11 cellular contexts compared by ENCODE assay signal in genomic region chrX:137566746-137567473, GRCh38. TPM values are rescaled to one million over a fixed set of nuclear protein-coding genes. Genes with fewer than 3 reads are reported as not detected.
A peak's percentile ranks its signal among the peaks of the same experiment; 100 is the strongest.
DNase-seq lines count a peak whose midpoint lies in the region; ATAC-seq, FAIRE-seq and TF ChIP-seq lines count a peak whose summit lies in the region.
"Had no signal": no experiment of that assay in that cellular context is flagged by ENCODE, and none has a peak within 500 bp of the region (broad histone marks: within the 10 kb centered on the region; RNA-seq: fewer than 3 reads in every experiment).

No MANE protein-coding gene starts in this region.

- H3K9me3 Mint-ChIP-seq in activated naive CD4-positive, alpha-beta T cell treated with anti-CD3 and anti-CD28 coated beads, Interleukin-2, amount 50 U/mL, for 24 hours: no peaks in the 10 kb centered on the region
- H3K9me3 Mint-ChIP-seq in activated naive CD8-positive, alpha-beta T cell treated with anti-CD3 and anti-CD28 coated beads for 36 hours: no peaks in the 10 kb centered on the region

- BruUV-seq in HepG2 (replicated peaks; lab: Mats Ljungman, UMichigan): no TSS peak

- H3K27ac ChIP-seq in lower lobe of right lung: no peak overlapping the region
- H3K27ac ChIP-seq in tibial artery: no peak overlapping the region
- no peak overlapping the region for H3K27ac ChIP-seq in HepG2 (ENCODE audit: extremely low read length, insufficient read depth, low read length)

- peak overlapping the region; percentile 74 for H3K4me3 Mint-ChIP-seq in activated naive CD4-positive, alpha-beta T cell treated with anti-CD3 and anti-CD28 coated beads, Interleukin-2, amount 50 U/mL, for 24 hours
- peak overlapping the region; percentile 55 for H3K4me3 Mint-ChIP-seq in activated naive CD8-positive, alpha-beta T cell treated with anti-CD3 and anti-CD28 coated beads for 36 hours

- H3K4me1 ChIP-seq in lower lobe of right lung: peaks cover 9% of the 10 kb centered on the region
- H3K4me1 ChIP-seq in tibial artery: peaks cover 0 to 19% (median 11%) of the 10 kb centered on the region in 4 donors
- no peaks in the 10 kb centered on the region for H3K4me1 ChIP-seq in HepG2 (ENCODE audit: insufficient read depth, low read length)

- H4K20me1 ChIP-seq in HepG2 (ENCODE audit: insufficient read depth, low read length): no peaks in the 10 kb centered on the region

- H2AFZ ChIP-seq in HepG2 (ENCODE audit: low read length): no peak overlapping the region

- CTCF ChIA-PET in HepG2 (lab: Yijun Ruan, JAX; ENCODE audit: low intra/inter-chr PET ratio, low total read pairs): no interaction called here

- no peak for TF ChIP-seq RAD21 in HepG2 (CRISPR knock-in tag; IDR thresholded peaks at IDR 0.05)

- peaks cover 38% of the 10 kb centered on the region for H3K27me3 Mint-ChIP-seq in activated naive CD4-positive, alpha-beta T cell treated with anti-CD3 and anti-CD28 coated beads, Interleukin-2, amount 50 U/mL, for 24 hours
- H3K27me3 Mint-ChIP-seq in activated naive CD8-positive, alpha-beta T cell treated with anti-CD3 and anti-CD28 coated beads for 36 hours: peaks cover 87% of the 10 kb centered on the region

- H3K4me3 ChIP-seq in lower lobe of right lung (peak overlapping the region; percentile 25), tibial artery (peak overlapping the region; percentile 59 to 70), HepG2 (replicated peaks in 1 of 3; ENCODE audit: insufficient read depth in 1 of 3, low read depth in 2 of 3, low read length in 3 of 3) (no peak overlapping the region)

- intact Hi-C loops in lower lobe of right lung (cut with DNase I): no loop called here
- intact Hi-C loops in tibial artery (cut with DNase I; ENCODE audit: low total_unique reads): no loop called here
- intact Hi-C loops in HepG2 (cut with micrococcal nuclease; ENCODE audit: unreplicated experiment): no loop called here

- peak overlapping the region; percentile 76 for H3K27ac Mint-ChIP-seq in activated naive CD4-positive, alpha-beta T cell treated with anti-CD3 and anti-CD28 coated beads, Interleukin-2, amount 50 U/mL, for 24 hours
- H3K27ac Mint-ChIP-seq in activated naive CD8-positive, alpha-beta T cell treated with anti-CD3 and anti-CD28 coated beads for 36 hours: no peak overlapping the region
- H3K27ac Mint-ChIP-seq: activated naive CD4-positive, alpha-beta T cell treated with anti-CD3 and anti-CD28 coated beads, Interleukin-2, amount 50 U/mL, for 72 hours had no signal

- TF ChIP-seq CTCF in lower lobe of right lung (IDR thresholded peaks at IDR 0.05) (no peak), tibial artery (IDR thresholded peaks at IDR 0.05) (no peak), HepG2 (CRISPR knock-in tag; IDR thresholded peaks at IDR 0.05) (no peak)

- TF ChIP-seq EP300 in HepG2 (IDR thresholded peaks at IDR 0.05; ENCODE audit: low read depth in 2 of 2, low read length in 2 of 2) (no peak), HepG2 (CRISPR knock-in tag; IDR thresholded peaks at IDR 0.05; ENCODE audit: borderline replicate concordance) (no peak)

- no peak for FAIRE-seq in HepG2 (lab: Jason Lieb, UNC)

- no peak overlapping the region for H3K9ac ChIP-seq in HepG2 (ENCODE audit: insufficient read depth, low read depth, low read length)

- WGBS in HepG2 (ENCODE audit: low lambda C conversion rate): 80% methylated on average over 2 of the region's 72 CpGs

- H3K9me3 ChIP-seq in lower lobe of right lung (no peaks in the 10 kb centered on the region), tibial artery (peaks cover 0 to 3% (median 0%) of the 10 kb centered on the region in 3 donors), HepG2 (ENCODE audit: low read length) (no peaks in the 10 kb centered on the region)

- H3K27me3 ChIP-seq in lower lobe of right lung (ENCODE audit: low read depth) (peaks cover 57% of the 10 kb centered on the region), tibial artery (peaks cover 0 to 65% of the 10 kb centered on the region in 2 donors), HepG2 (ENCODE audit: control insufficient read depth in 1 of 2, insufficient read depth in 2 of 2, low read length in 2 of 2) (no peaks in the 10 kb centered on the region)

- H3K4me2 ChIP-seq in HepG2 (ENCODE audit: low read depth, low read length): no peak overlapping the region

- H3K4me1 Mint-ChIP-seq in activated naive CD4-positive, alpha-beta T cell treated with anti-CD3 and anti-CD28 coated beads, Interleukin-2, amount 50 U/mL, for 24 hours: peaks cover 16% of the 10 kb centered on the region
- H3K4me1 Mint-ChIP-seq in activated naive CD8-positive, alpha-beta T cell treated with anti-CD3 and anti-CD28 coated beads for 36 hours: peaks cover 15% of the 10 kb centered on the region

- ATAC-seq in lower lobe of right lung: peak in 1 of 2 donors; percentile 20
- no peak for ATAC-seq in HepG2
- ATAC-seq in GM19467 (IDR thresholded peaks at IDR 0.05; ENCODE audit: unreplicated experiment): no peak

- POLR2A ChIA-PET in HepG2 (lab: Yijun Ruan, JAX): no interaction called here

- H3K79me2 ChIP-seq in HepG2 (ENCODE audit: insufficient read depth, low read length): no peaks in the 10 kb centered on the region

- TF ChIP-seq POLR2A in HepG2 (IDR thresholded peaks at IDR 0.05; ENCODE audit: insufficient read depth in 1 of 2, low read depth in 2 of 2, low read length in 2 of 2): no peak

- H3K36me3 ChIP-seq in lower lobe of right lung (no peaks in the 10 kb centered on the region), tibial artery (no peaks in the 10 kb centered on the region), HepG2 (replicated peaks in 1 of 2; ENCODE audit: control insufficient read depth in 1 of 2, insufficient read depth in 2 of 2, low read length in 2 of 2) (no peaks in the 10 kb centered on the region)

- no peak for DNase-seq in activated naive CD4-positive, alpha-beta T cell treated with anti-CD3 and anti-CD28 coated beads, Interleukin-2, amount 50 U/mL, for 16 hours
- DNase-seq in activated naive CD8-positive, alpha-beta T cell treated with anti-CD3 and anti-CD28 coated beads for 36 hours: no peak
- DNase-seq in lower lobe of right lung: no peak
- DNase-seq in tibial artery: no peak
- no peak for DNase-seq in SKM-1 (lab: John Stamatoyannopoulos, UW; ENCODE audit: unreplicated experiment)
- DNase-seq in HepG2 (ENCODE audit: low spot score): no peak
- DNase-seq: NCI-H187 treated with DMSO at 0.1 percent for 48 hours, SW 1271 had no signal

- H3K36me3 Mint-ChIP-seq in activated naive CD4-positive, alpha-beta T cell treated with anti-CD3 and anti-CD28 coated beads, Interleukin-2, amount 50 U/mL, for 24 hours: peaks cover 4% of the 10 kb centered on the region
- H3K36me3 Mint-ChIP-seq in activated naive CD8-positive, alpha-beta T cell treated with anti-CD3 and anti-CD28 coated beads for 36 hours: peaks cover 3% of the 10 kb centered on the region

- in situ Hi-C loops in HepG2 (cut with HindIII; ENCODE audit: extremely low pct_ligation_motif_present, low pct_unique_long_range_greater_than_20kb): no loop called here

TF ChIP-seq in HepG2, 621 proteins besides CTCF, POLR2A, EP300 and RAD21 (continues in another document):
- TF ChIP-seq FOXA3 (CRISPR knock-in tag; IDR thresholded peaks at IDR 0.05): no peak
- no peak for TF ChIP-seq AGO2 (optimal IDR thresholded peaks at IDR 0.05; ENCODE audit: low read depth, low read length)
- TF ChIP-seq SP5 (CRISPR knock-in tag; IDR thresholded peaks at IDR 0.05; ENCODE audit: borderline replicate concordance, low read depth): no peak
- no peak for TF ChIP-seq NFRKB (IDR thresholded peaks at IDR 0.05)
- TF ChIP-seq IKZF5 (CRISPR knock-in tag; IDR thresholded peaks at IDR 0.05): no peak
- no peak for TF ChIP-seq ZNF343 (CRISPR knock-in tag; IDR thresholded peaks at IDR 0.05)
- no peak for TF ChIP-seq KMT2A (CRISPR knock-in tag; IDR thresholded peaks at IDR 0.05)
- no peak for TF ChIP-seq ZNF780A (CRISPR knock-in tag; IDR thresholded peaks at IDR 0.05)

RNA-seq across cellular contexts. Expression of gene ZIC3, which starts 1.0 kb away (rescaled TPM):
- not detected for total RNA-seq in activated naive CD8-positive, alpha-beta T cell treated with anti-CD3 and anti-CD28 coated beads for 36 hours
- total RNA-seq in lower lobe of right lung: not detected
- total RNA-seq in HepG2 (2016; rRNA removed; fragmentation: Illumina TruSeq; extraction: Trizol): not detected in 2 replicates
- not detected in 2 replicates for total RNA-seq in HepG2 (2016; cell fraction: cytosol; rRNA removed; fragmentation: Illumina TruSeq; extraction: Trizol; ENCODE audit: low read depth)
- not detected in 2 replicates for total RNA-seq in HepG2 (2016; cell fraction: insoluble cytoplasmic fraction; rRNA removed; fragmentation: Illumina TruSeq; extraction: Trizol)
- total RNA-seq in HepG2 (2016; cell fraction: membrane; rRNA removed; fragmentation: Illumina TruSeq; extraction: Trizol): not detected in 2 replicates
- not detected in 2 replicates for total RNA-seq in HepG2 (2016; cell fraction: nucleus; rRNA removed; fragmentation: Illumina TruSeq; extraction: Trizol)
- not detected in 2 replicates for polyA plus RNA-seq in HepG2 (2011; rRNA removed)
- polyA plus RNA-seq in HepG2 (2011; cell fraction: cytosol; rRNA removed): not detected in 2 replicates
- not detected in 2 replicates for polyA plus RNA-seq in HepG2 (2011; cell fraction: nucleus; rRNA removed)
- not detected in 2 replicates for polyA plus RNA-seq in HepG2 (2012)
- polyA plus RNA-seq in HepG2 (2016; cell fraction: cytosol; fragmentation: Illumina TruSeq; extraction: Trizol; ENCODE audit: low read depth): not detected in 2 replicates
- not detected in 2 replicates for polyA plus RNA-seq in HepG2 (2016; cell fraction: insoluble cytoplasmic fraction; fragmentation: Illumina TruSeq; extraction: Trizol; ENCODE audit: low read depth)
- not detected in 2 replicates for polyA plus RNA-seq in HepG2 (2016; cell fraction: membrane; fragmentation: Illumina TruSeq; extraction: Trizol; ENCODE audit: low read depth)
- not detected in 2 replicates for polyA plus RNA-seq in HepG2 (2016; cell fraction: nucleus; fragmentation: Illumina TruSeq; extraction: Trizol; ENCODE audit: insufficient read depth, low read depth)
- not detected in 2 replicates for polyA minus RNA-seq in HepG2 (2011; rRNA and poly(A)+ RNA removed; ENCODE audit: low replicate concordance)
- not detected in 2 replicates for polyA minus RNA-seq in HepG2 (2011; cell fraction: cytosol; rRNA and poly(A)+ RNA removed)
- not detected in 2 replicates for polyA minus RNA-seq in HepG2 (2011; cell fraction: nucleus; rRNA and poly(A)+ RNA removed)
- total RNA-seq: activated naive CD4-positive, alpha-beta T cell treated with anti-CD3 and anti-CD28 coated beads, Interleukin-2, amount 50 U/mL, for 72 hours had no signal

Comparison
In these comparisons a context has a peak if more than half of its experiments do, and no peak if none do; other contexts are left out.
1. H3K4me3 ChIP-seq: peak in lower lobe of right lung (single experiment) and tibial artery (2 of 2); none in HepG2 (0 of 3).